15 cellular contexts compared by ENCODE assay signal in the genomic region with DNA sequence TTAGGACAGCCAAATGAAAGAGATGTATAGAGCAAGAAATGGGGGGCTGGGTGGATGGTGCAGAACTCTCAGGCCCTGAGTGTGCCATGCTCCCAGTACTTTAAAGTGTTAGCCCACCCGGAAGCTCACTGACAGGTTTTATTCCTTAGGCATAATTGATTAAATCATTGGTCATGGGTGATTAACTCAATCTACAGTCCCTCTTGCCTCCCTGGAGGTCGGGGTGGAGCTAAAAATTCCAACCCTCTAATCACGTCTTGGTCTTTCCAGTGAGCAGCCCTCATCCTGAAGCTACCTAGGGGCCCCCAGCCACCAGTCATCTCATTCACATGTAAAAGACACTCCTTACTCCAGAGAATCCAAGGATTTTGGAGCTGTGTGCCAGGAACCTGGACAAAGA. TPM values are rescaled to one million over a fixed set of nuclear protein-coding genes. Genes with fewer than 3 reads are reported as not detected.
DNase-seq lines count a peak whose midpoint lies in the region; ATAC-seq and TF ChIP-seq lines count a peak whose summit lies in the region.
"Had no signal": no experiment of that assay in that cellular context is flagged by ENCODE, and none has a peak within 500 bp of the region (broad histone marks: within the 10 kb centered on the region; RNA-seq: fewer than 3 reads in every experiment).

No MANE protein-coding gene starts in this region.

- no peak for ATAC-seq in natural killer cell
- ATAC-seq: CD8-positive, alpha-beta T cell had no signal

- no peak for TF ChIP-seq CTCF in thyroid gland (IDR thresholded peaks at IDR 0.05)
- TF ChIP-seq CTCF in natural killer cell (IDR thresholded peaks at IDR 0.05), result no peak
- TF ChIP-seq CTCF in coronary artery (IDR thresholded peaks at IDR 0.05), result no peak

- intact Hi-C loops in thyroid gland (cut with DNase I), result no loop called here
- intact Hi-C loops in natural killer cell (cut with micrococcal nuclease), result loop anchor here (5.0 kb wide), 1 partner anchor 217 kb away; no protein-coding TSS in a partner anchor

- H3K9me3 ChIP-seq in thyroid gland, result no peaks in the 10 kb centered on the region

- H3K4me1 Mint-ChIP-seq in natural killer cell, result peaks cover 0 to 5% of the 10 kb centered on the region in 2 donors
- H3K4me1 Mint-ChIP-seq: CD14-positive monocyte had no signal

- no peaks in the 10 kb centered on the region for H3K9me3 Mint-ChIP-seq in natural killer cell

- H3K27ac ChIP-seq in thyroid gland, result peak overlapping the region in 2 of 3 donors; percentile 27 to 35
- no peak overlapping the region for H3K27ac ChIP-seq in coronary artery
- H3K27ac ChIP-seq: 22Rv1 had no signal

- H3K4me3 ChIP-seq in thyroid gland (replicated peaks in 1 of 3) (no peak overlapping the region), coronary artery (no peak overlapping the region)

- H3K27me3 ChIP-seq in thyroid gland, result no peaks in the 10 kb centered on the region

- H3K27ac Mint-ChIP-seq in natural killer cell, result no peak overlapping the region
- H3K27ac Mint-ChIP-seq: CD14-positive monocyte; CD8-positive, alpha-beta T cell; H9 had no signal

- H3K4me1 ChIP-seq in thyroid gland, result peaks cover 11 to 12% of the 10 kb centered on the region in 2 donors

- DNase-seq in DMS79 treated with DMSO at 0.1 percent for 48 hours (lab: John Stamatoyannopoulos, UW) (peak; percentile 55), DMS79 (lab: John Stamatoyannopoulos, UW) (no peak), NCI-H146 (lab: John Stamatoyannopoulos, UW) (peak; percentile 37), left kidney (ENCODE audit: low read depth, low spot score) (peak; percentile 75), thyroid gland (no peak), natural killer cell (no peak), coronary artery (ENCODE audit: low spot score) (no peak)
- DNase-seq: CD8-positive, alpha-beta T cell; COR-L47; DMS153; GOT3; H9 had no signal

- H3K36me3 Mint-ChIP-seq in natural killer cell, result no peaks in the 10 kb centered on the region
- H3K36me3 Mint-ChIP-seq: CD14-positive monocyte; CD8-positive, alpha-beta T cell had no signal

- WGBS in thyroid gland, 2 donors, result 26 to 35% methylated on average over 3 of the region's 3 CpGs

- H3K27me3 Mint-ChIP-seq in natural killer cell (ENCODE audit: low read depth in 2 of 2), result peaks cover 5 to 16% of the 10 kb centered on the region in 2 donors

- no peaks in the 10 kb centered on the region for H3K36me3 ChIP-seq in thyroid gland

- no peak for TF ChIP-seq POLR2A in thyroid gland (IDR thresholded peaks at IDR 0.05)

- H3K4me3 Mint-ChIP-seq in natural killer cell, result no peak overlapping the region
- H3K4me3 Mint-ChIP-seq: CD14-positive monocyte; CD8-positive, alpha-beta T cell; H9 had no signal

RNA-seq across cellular contexts. Expression of gene LEUTX, which starts 9.8 kb away (rescaled TPM):
- not detected for total RNA-seq in thyroid gland
- not detected for total RNA-seq in natural killer cell
- total RNA-seq: A673; CD8-positive, alpha-beta T cell; H9 had no signal

RNA-seq across cellular contexts. Expression of gene CLC, which starts 31.0 kb away (rescaled TPM):
- total RNA-seq in thyroid gland, result not detected
- total RNA-seq in natural killer cell, result 100 to 1,000 TPM in 1 of 3 donors, 10 to 100 TPM in 1, not detected in 1; 11.2 to 487 TPM
- total RNA-seq: A673; CD8-positive, alpha-beta T cell had no signal

Comparison
In these comparisons a context has a peak if more than half of its experiments do, and no peak if none do; other contexts are left out.
1. DNase-seq: peak in DMS79 treated with DMSO at 0.1 percent for 48 hours (single experiment), NCI-H146 (single experiment) and left kidney (single experiment); none in DMS79 (single experiment), thyroid gland (0 of 2), natural killer cell (single experiment) and coronary artery (single experiment).
2. H3K27ac ChIP-seq: peak in thyroid gland (2 of 3); none in coronary artery (0 of 2).